ENCODE assay signal across 30 cellular contexts in genomic region chr16:85629326-85629725, GRCh38. TPM values are rescaled to one million over a fixed set of nuclear protein-coding genes. Genes with fewer than 3 reads are reported as not detected.
DNase-seq lines count a peak whose midpoint lies in the region; ATAC-seq and TF ChIP-seq lines count a peak whose summit lies in the region.
"Had no signal": no experiment of that assay in that cellular context is flagged by ENCODE, and none has a peak within 500 bp of the region (broad histone marks: within the 10 kb centered on the region; RNA-seq: fewer than 3 reads in every experiment).

No MANE protein-coding gene starts in this region.

- no peak for DNase-seq in Caco-2
- DNase-seq in effector memory CD8-positive, alpha-beta T cell = no peak
- DNase-seq in left ventricle myocardium inferior = peak; percentile 64
- no peak for DNase-seq in gastrocnemius medialis
- no peak for DNase-seq in posterior vena cava (ENCODE audit: low spot score)
- DNase-seq: ACHN; activated CD4-positive, CD25-positive, alpha-beta regulatory T cell; activated gamma-delta T cell treated with Interleukin-2 at 50 U/mL for 16 hours; activated T-cell treated with anti-CD3 and anti-CD28 coated beads, Interleukin-2, amount 50 U/mL, for 24 hours; body of pancreas; DMS153; H7; midbrain; naive B cell; NCI-H1417 treated with DMSO at 0.1 percent for 48 hours; NCI-H2081 treated with DMSO at 0.1 percent for 48 hours; NCI-H2227 treated with DMSO at 0.1 percent for 48 hours; NCI-H69; PC-9; small intestine; testis; uterus had no signal

- H3K4me3 Mint-ChIP-seq in Caco-2 (ENCODE audit: unreplicated experiment) = no peak overlapping the region
- no peak overlapping the region for H3K4me3 Mint-ChIP-seq in effector memory CD8-positive, alpha-beta T cell
- H3K4me3 Mint-ChIP-seq: activated T-cell treated with anti-CD3 and anti-CD28 coated beads, Interleukin-2, amount 50 U/mL, for 24 hours; B cell; stimulated activated naive CD8-positive, alpha-beta T cell treated with anti-CD3 and anti-CD28 coated beads, Interleukin-15, Interleukin-2, amounts not matched to agents 100 ng/mL and 50 ng/mL, for 24 hours; T-helper 1 cell treated with Interleukin-12 subunit alpha and Interleukin-12 subunit beta and Interleukin-4 antibody, amounts not matched to agents 30 μg/mL and 1 μg/mL, for 36 hours had no signal

- no peaks in the 10 kb centered on the region for H3K27me3 Mint-ChIP-seq in Caco-2 (ENCODE audit: insufficient read depth, unreplicated experiment)
- H3K27me3 Mint-ChIP-seq in effector memory CD8-positive, alpha-beta T cell = no peaks in the 10 kb centered on the region
- H3K27me3 Mint-ChIP-seq: activated T-cell treated with anti-CD3 and anti-CD28 coated beads, Interleukin-2, amount 50 U/mL, for 24 hours; B cell; naive B cell; stimulated activated naive CD8-positive, alpha-beta T cell treated with anti-CD3 and anti-CD28 coated beads, Interleukin-15, Interleukin-2, amounts not matched to agents 100 ng/mL and 50 ng/mL, for 24 hours had no signal

- no peaks in the 10 kb centered on the region for H3K9me3 Mint-ChIP-seq in Caco-2 (ENCODE audit: unreplicated experiment)
- no peaks in the 10 kb centered on the region for H3K9me3 Mint-ChIP-seq in effector memory CD8-positive, alpha-beta T cell

- TF ChIP-seq CTCF in Caco-2 (IDR thresholded peaks at IDR 0.05; ENCODE audit: insufficient read depth in 1 of 2, low read depth in 1 of 2, low read length in 1 of 2, severe bottlenecking in 1 of 2, unreplicated experiment in 1 of 2) (no peak), left ventricle myocardium inferior (IDR thresholded peaks at IDR 0.05; ENCODE audit: borderline replicate concordance) (no peak), gastrocnemius medialis (IDR thresholded peaks at IDR 0.05 in 4 of 5, conservative IDR thresholded peaks at IDR 0.05 in 1 of 5) (no peak)

- H3K36me3 Mint-ChIP-seq in Caco-2 (ENCODE audit: insufficient read depth, unreplicated experiment) = peaks cover 66% of the 10 kb centered on the region
- peaks cover 22% of the 10 kb centered on the region for H3K36me3 Mint-ChIP-seq in effector memory CD8-positive, alpha-beta T cell (ENCODE audit: insufficient read depth)
- H3K36me3 Mint-ChIP-seq: naive B cell had no signal

- ATAC-seq in effector memory CD8-positive, alpha-beta T cell (replicated peaks) = no peak
- ATAC-seq in gastrocnemius medialis (no peak), HG03521 (IDR thresholded peaks at IDR 0.05; ENCODE audit: unreplicated experiment) (no peak), GM19455 (IDR thresholded peaks at IDR 0.05; ENCODE audit: unreplicated experiment) (no peak)
- ATAC-seq: body of pancreas, GM12878, SK-N-SH treated with all-trans-retinoic acid at 6 μM for 48 hours had no signal

- H3K27ac ChIP-seq in left ventricle myocardium inferior (replicated peaks) (peak overlapping the region; percentile 87), gastrocnemius medialis (peak overlapping the region in 3 of 4 donors; percentile 23 to 85 (median 81))
- H3K27ac ChIP-seq: body of pancreas, HL-60, PC-9, testis, uterus had no signal

- in situ Hi-C loops in gastrocnemius medialis (cut with MboI; ENCODE audit: low sequenced_read_pairs in 4 of 4) = no loop called here

- H3K27ac Mint-ChIP-seq in Caco-2 (ENCODE audit: unreplicated experiment) = peak overlapping the region; percentile 66
- H3K27ac Mint-ChIP-seq in effector memory CD8-positive, alpha-beta T cell = peak overlapping the region; percentile 66 to 73
- H3K27ac Mint-ChIP-seq: activated T-cell treated with anti-CD3 and anti-CD28 coated beads, Interleukin-2, amount 50 U/mL, for 24 hours; B cell; stimulated activated naive CD8-positive, alpha-beta T cell treated with anti-CD3 and anti-CD28 coated beads, Interleukin-15, Interleukin-2, amounts not matched to agents 100 ng/mL and 50 ng/mL, for 24 hours; T-helper 1 cell treated with Interleukin-12 subunit alpha and Interleukin-12 subunit beta and Interleukin-4 antibody, amounts not matched to agents 30 μg/mL and 1 μg/mL, for 36 hours had no signal

- intact Hi-C loops in Caco-2 (cut with micrococcal nuclease; ENCODE audit: unreplicated experiment) (no loop called here), left ventricle myocardium inferior (cut with micrococcal nuclease) (no loop called here), gastrocnemius medialis (cut with DNase I; ENCODE audit: low total_unique reads) (no loop called here), posterior vena cava (cut with DNase I) (no loop called here)

- H3K27me3 ChIP-seq in Caco-2 (replicated peaks; ENCODE audit: control insufficient read depth, insufficient read depth, low read length) (no peaks in the 10 kb centered on the region), left ventricle myocardium inferior (ENCODE audit: low read depth) (no peaks in the 10 kb centered on the region), gastrocnemius medialis (no peaks in the 10 kb centered on the region)
- H3K27me3 ChIP-seq: body of pancreas, testis, uterus had no signal

- H3K4me1 Mint-ChIP-seq in Caco-2 (ENCODE audit: low read depth, unreplicated experiment) = peaks cover 14% of the 10 kb centered on the region
- H3K4me1 Mint-ChIP-seq in effector memory CD8-positive, alpha-beta T cell (ENCODE audit: low read depth in 2 of 2) = peaks cover 38 to 46% of the 10 kb centered on the region in 2 donors

- POLR2A ChIA-PET in Caco-2 (lab: Charles Lee) = no interaction called here

- no TSS peak for BruUV-seq in Caco-2 (replicated peaks; lab: Mats Ljungman, UMichigan)

- CTCF ChIA-PET in Caco-2 (lab: Charles Lee) = no interaction called here

- H3K4me3 ChIP-seq in Caco-2 (ENCODE audit: low read depth, low read length) (no peak overlapping the region), left ventricle myocardium inferior (no peak overlapping the region), gastrocnemius medialis (no peak overlapping the region)
- H3K4me3 ChIP-seq: body of pancreas, GM12878, PC-9, testis, uterus had no signal

- H3K36me3 ChIP-seq in Caco-2 (ENCODE audit: control insufficient read depth, insufficient read depth, low read length) (peaks cover 2% of the 10 kb centered on the region; the same call in 1 of the 2 replicates), left ventricle myocardium inferior (peaks cover 6% of the 10 kb centered on the region), gastrocnemius medialis (no peaks in the 10 kb centered on the region)
- H3K36me3 ChIP-seq: uterus had no signal

- H3K9me3 ChIP-seq in Caco-2 (no peaks in the 10 kb centered on the region), left ventricle myocardium inferior (replicated peaks) (peaks cover 8% of the 10 kb centered on the region), gastrocnemius medialis (no peaks in the 10 kb centered on the region)
- H3K9me3 ChIP-seq: body of pancreas, testis, uterus had no signal

- H3K4me1 ChIP-seq in Caco-2 (peaks cover 10% of the 10 kb centered on the region; the same call in 1 of the 2 replicates), left ventricle myocardium inferior (peaks cover 89% of the 10 kb centered on the region), gastrocnemius medialis (peaks cover 32 to 44% of the 10 kb centered on the region in 2 donors)

- TF ChIP-seq POLR2A in gastrocnemius medialis (IDR thresholded peaks at IDR 0.05) = no peak

RNA-seq across cellular contexts. Expression of gene GSE1, which starts 16.2 kb away (rescaled TPM):
- 140 and 142 TPM in 2 replicates for total RNA-seq in Caco-2 (2022)
- 34.2 TPM for total RNA-seq in left ventricle myocardium inferior
- 10 to 100 TPM; 45.1 to 89.3 (median 71.3) TPM for total RNA-seq in gastrocnemius medialis
- 10 to 100 TPM; 57.2 to 62.5 TPM for total RNA-seq in posterior vena cava

RNA-seq across cellular contexts. Expression of gene GINS2, which starts 59.4 kb away (rescaled TPM):
- total RNA-seq in Caco-2 (2022) (52.5 and 62.9 TPM in 2 replicates), left ventricle myocardium inferior (0.44 TPM), gastrocnemius medialis (1 to 10 TPM in 2 of 4 donors, under 1 TPM in 1, not detected in 1; 0.33 to 1.6 (median 1.6) TPM), posterior vena cava (under 1 TPM; 0.19 to 0.56 TPM)

Comparison
In these comparisons a context has a peak if more than half of its experiments do, and no peak if none do; other contexts are left out.
1. RNA of gene GINS2, which starts 59.4 kb away (total RNA-seq): 52.5 to 62.9 TPM in Caco-2; 0.33 to 1.6 TPM in gastrocnemius medialis, 0.19 to 0.56 TPM in posterior vena cava and 0.44 TPM in left ventricle myocardium inferior (single experiment); every median in the first group is over 10 times any median in the second.